Comparison of ENCODE assay signal across 12 cellular contexts in genomic region chr3:18556001-18556408, GRCh38.
DNase-seq lines count a peak whose midpoint lies in the region; ATAC-seq lines count a peak whose summit lies in the region.
"Had no signal": no experiment of that assay in that cellular context is flagged by ENCODE, and none has a peak within 500 bp of the region (broad histone marks: within the 10 kb centered on the region; RNA-seq: fewer than 3 reads in every experiment).

No MANE protein-coding gene starts in this region.

- H3K4me3 ChIP-seq in right cardiac atrium (ENCODE audit: low read length) = no peak overlapping the region
- H3K4me3 ChIP-seq: heart left ventricle, mucosa of descending colon, PC-9 had no signal

- H3K9me3 ChIP-seq in right cardiac atrium (ENCODE audit: control insufficient read depth, low read length) = no peaks in the 10 kb centered on the region
- H3K9me3 ChIP-seq: heart left ventricle, mucosa of descending colon had no signal

- H3K27me3 ChIP-seq in right cardiac atrium (ENCODE audit: control insufficient read depth, insufficient read depth) = no peaks in the 10 kb centered on the region
- H3K27me3 ChIP-seq: heart left ventricle had no signal

- H3K4me1 ChIP-seq in right cardiac atrium (ENCODE audit: control insufficient read depth, insufficient read depth, low read length) = no peaks in the 10 kb centered on the region

- no peaks in the 10 kb centered on the region for H3K27me3 Mint-ChIP-seq in activated CD4-positive, alpha-beta T cell treated with anti-CD3 and anti-CD28 coated beads for 36 hours
- no peaks in the 10 kb centered on the region for H3K27me3 Mint-ChIP-seq in activated CD8-positive, alpha-beta memory T cell treated with anti-CD3 and anti-CD28 coated beads, Interleukin-2, amount 10 ng/mL, durations not matched to agents 7 days and 5 days

- WGBS in right cardiac atrium = 78% methylated on average over 3 of the region's 3 CpGs

- peak; percentile 66 for ATAC-seq in activated CD4-positive, alpha-beta T cell treated with anti-CD3 and anti-CD28 coated beads for 36 hours
- ATAC-seq in HG03060 (IDR thresholded peaks at IDR 0.05; ENCODE audit: low read depth, unreplicated experiment) (peak; percentile 4), right cardiac atrium (no peak)
- ATAC-seq in activated CD8-positive, alpha-beta memory T cell treated with anti-CD3 and anti-CD28 coated beads, Interleukin-2, amount 10 ng/mL, durations not matched to agents 7 days and 5 days = peak; percentile 37

- no peak overlapping the region for H3K27ac ChIP-seq in substantia nigra (ENCODE audit: low read depth, low read length, poor library complexity, severe bottlenecking)
- H3K27ac ChIP-seq in right cardiac atrium (ENCODE audit: low read length) = no peak overlapping the region
- H3K27ac ChIP-seq: heart left ventricle, PC-9 had no signal

- intact Hi-C loops in activated CD4-positive, alpha-beta T cell treated with anti-CD3 and anti-CD28 coated beads for 36 hours (cut with DNase I, micrococcal nuclease) = loop anchor here (1.0 to 10.0 kb wide), 17 partner anchors 51 to 1501 kb away; partner anchors contain the start of gene TBC1D5 (in 1 of the 2)
- intact Hi-C loops in right cardiac atrium (cut with DNase I) = no loop called here

- CTCF ChIA-PET in activated CD4-positive, alpha-beta T cell treated with anti-CD3 and anti-CD28 coated beads for 36 hours (lab: Charles Lee) = interaction anchor here (0.5 to 1.4 kb wide), 13 partner anchors 24 to 232 kb away, joined by 3 to 8 read pairs (median 3); no protein-coding TSS in a partner anchor
- CTCF ChIA-PET in activated CD8-positive, alpha-beta memory T cell treated with anti-CD3 and anti-CD28 coated beads, Interleukin-2, amount 10 ng/mL, durations not matched to agents 7 days and 5 days (lab: Charles Lee) = interaction anchor here (0.7 to 2.0 kb wide), 3 partner anchors 110 to 202 kb away, joined by 3 to 6 read pairs (median 5); no protein-coding TSS in a partner anchor

- H3K4me1 Mint-ChIP-seq in activated CD4-positive, alpha-beta T cell treated with anti-CD3 and anti-CD28 coated beads for 36 hours = peaks cover 66% of the 10 kb centered on the region
- H3K4me1 Mint-ChIP-seq in activated CD8-positive, alpha-beta memory T cell treated with anti-CD3 and anti-CD28 coated beads, Interleukin-2, amount 10 ng/mL, durations not matched to agents 7 days and 5 days = peaks cover 61% of the 10 kb centered on the region

- peak overlapping the region; percentile 37 for H3K4me3 Mint-ChIP-seq in activated CD4-positive, alpha-beta T cell treated with anti-CD3 and anti-CD28 coated beads for 36 hours
- H3K4me3 Mint-ChIP-seq in activated CD8-positive, alpha-beta memory T cell treated with anti-CD3 and anti-CD28 coated beads, Interleukin-2, amount 10 ng/mL, durations not matched to agents 7 days and 5 days = peak overlapping the region; percentile 23
- H3K4me3 Mint-ChIP-seq: type B pancreatic cell had no signal

- peaks cover 25% of the 10 kb centered on the region for H3K36me3 Mint-ChIP-seq in activated CD4-positive, alpha-beta T cell treated with anti-CD3 and anti-CD28 coated beads for 36 hours (ENCODE audit: low read depth)
- H3K36me3 Mint-ChIP-seq in activated CD8-positive, alpha-beta memory T cell treated with anti-CD3 and anti-CD28 coated beads, Interleukin-2, amount 10 ng/mL, durations not matched to agents 7 days and 5 days = peaks cover 27% of the 10 kb centered on the region
- H3K36me3 Mint-ChIP-seq: type B pancreatic cell had no signal

- peaks cover 5% of the 10 kb centered on the region for H3K9me3 Mint-ChIP-seq in activated CD4-positive, alpha-beta T cell treated with anti-CD3 and anti-CD28 coated beads for 36 hours (ENCODE audit: low read depth)
- peaks cover 4% of the 10 kb centered on the region for H3K9me3 Mint-ChIP-seq in activated CD8-positive, alpha-beta memory T cell treated with anti-CD3 and anti-CD28 coated beads, Interleukin-2, amount 10 ng/mL, durations not matched to agents 7 days and 5 days (ENCODE audit: low read depth)

- peak overlapping the region; percentile 97 for H3K27ac Mint-ChIP-seq in activated CD4-positive, alpha-beta T cell treated with anti-CD3 and anti-CD28 coated beads for 36 hours
- H3K27ac Mint-ChIP-seq in activated CD8-positive, alpha-beta memory T cell treated with anti-CD3 and anti-CD28 coated beads, Interleukin-2, amount 10 ng/mL, durations not matched to agents 7 days and 5 days = peak overlapping the region; percentile 91
- H3K27ac Mint-ChIP-seq: type B pancreatic cell had no signal

- DNase-seq in activated CD4-positive, alpha-beta T cell treated with anti-CD3 and anti-CD28 coated beads for 36 hours = peak; percentile 69
- no peak for DNase-seq in activated CD4-positive, alpha-beta T cell treated with anti-CD3 and anti-CD28 coated beads, Interleukin-2, amount 50 U/mL, for 4 hours
- DNase-seq in activated CD8-positive, alpha-beta memory T cell treated with anti-CD3 and anti-CD28 coated beads, Interleukin-2, amount 10 ng/mL, durations not matched to agents 7 days and 5 days = peak; percentile 48
- peak in 2 of 3 donors; percentile 21 to 43 for DNase-seq in stimulated activated CD4-positive, alpha-beta T cell treated with anti-CD3 and anti-CD28 coated beads, TNF-alpha, amount 100 ng/mL, for 48 hours (ENCODE audit: low read depth in 3 of 3)
- DNase-seq in NCI-H345 treated with DMSO at 0.1 percent for 48 hours (lab: John Stamatoyannopoulos, UW; ENCODE audit: unreplicated experiment) = no peak
- DNase-seq in substantia nigra (lab: John Stamatoyannopoulos, UW) = no peak
- DNase-seq in right cardiac atrium = no peak
- DNase-seq: heart left ventricle, PC-9 had no signal

- POLR2A ChIA-PET in activated CD4-positive, alpha-beta T cell treated with anti-CD3 and anti-CD28 coated beads for 36 hours (lab: Charles Lee) = interaction anchor here (0.6 to 2.1 kb wide), 11 partner anchors 87 to 188 kb away, joined by 3 to 15 read pairs (median 5); no protein-coding TSS in a partner anchor

Comparison
In these comparisons a context has a peak if more than half of its experiments do, and no peak if none do; other contexts are left out.
1. DNase-seq: peak in activated CD4-positive, alpha-beta T cell treated with anti-CD3 and anti-CD28 coated beads for 36 hours (single experiment), activated CD8-positive, alpha-beta memory T cell treated with anti-CD3 and anti-CD28 coated beads, Interleukin-2, amount 10 ng/mL, durations not matched to agents 7 days and 5 days (single experiment) and stimulated activated CD4-positive, alpha-beta T cell treated with anti-CD3 and anti-CD28 coated beads, TNF-alpha, amount 100 ng/mL, for 48 hours (2 of 3); none in activated CD4-positive, alpha-beta T cell treated with anti-CD3 and anti-CD28 coated beads, Interleukin-2, amount 50 U/mL, for 4 hours (0 of 2), NCI-H345 treated with DMSO at 0.1 percent for 48 hours (single experiment), substantia nigra (0 of 49) and right cardiac atrium (0 of 3).
2. ATAC-seq: peak in activated CD4-positive, alpha-beta T cell treated with anti-CD3 and anti-CD28 coated beads for 36 hours (single experiment), HG03060 (single experiment) and activated CD8-positive, alpha-beta memory T cell treated with anti-CD3 and anti-CD28 coated beads, Interleukin-2, amount 10 ng/mL, durations not matched to agents 7 days and 5 days (single experiment); none in right cardiac atrium (0 of 2).
3. intact Hi-C loops: an anchor here in activated CD4-positive, alpha-beta T cell treated with anti-CD3 and anti-CD28 coated beads for 36 hours (1.0 to 10.0 kb wide); none called in right cardiac atrium.